In the genomic region with DNA sequence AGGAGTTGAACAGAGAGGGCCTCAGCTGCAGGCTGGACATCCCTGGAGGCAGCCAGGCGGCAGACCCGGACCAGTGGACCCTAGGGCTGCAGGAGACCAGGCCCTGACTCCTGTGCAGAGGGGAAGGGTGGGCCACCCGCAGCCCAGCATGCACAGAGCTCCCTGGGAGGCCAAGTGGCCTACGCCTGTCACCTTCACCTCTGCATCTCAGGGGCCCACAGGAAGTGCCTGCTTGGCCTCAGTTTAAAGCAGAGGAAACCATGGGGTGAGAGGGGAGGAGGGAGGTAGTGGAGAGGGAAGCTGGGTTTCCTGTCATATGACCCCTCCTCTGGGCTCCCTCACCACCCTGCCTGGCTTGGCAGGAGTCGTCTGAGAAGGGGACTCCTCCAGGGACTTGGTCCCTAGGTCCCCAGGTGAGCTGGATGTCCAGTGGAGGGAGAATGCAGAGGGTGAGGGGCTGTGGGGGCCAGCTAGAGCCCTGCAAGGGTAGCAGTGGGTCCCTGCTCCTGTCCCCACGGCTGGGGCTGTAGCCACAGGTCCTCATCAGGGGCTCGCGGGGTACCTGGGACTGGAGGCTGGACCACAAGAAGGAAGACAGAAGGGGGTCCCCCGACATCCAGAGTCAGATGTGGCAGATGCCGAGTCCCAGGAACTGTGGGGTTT, we compare ENCODE assay signal across 9 cellular contexts. TPM values are rescaled to one million over a fixed set of nuclear protein-coding genes. Genes with fewer than 3 reads are reported as not detected.
DNase-seq lines count a peak whose midpoint lies in the region; ATAC-seq and TF ChIP-seq lines count a peak whose summit lies in the region.
"Had no signal": no experiment of that assay in that cellular context is flagged by ENCODE, and none has a peak within 500 bp of the region (broad histone marks: within the 10 kb centered on the region; RNA-seq: fewer than 3 reads in every experiment).

A gene with protein sequence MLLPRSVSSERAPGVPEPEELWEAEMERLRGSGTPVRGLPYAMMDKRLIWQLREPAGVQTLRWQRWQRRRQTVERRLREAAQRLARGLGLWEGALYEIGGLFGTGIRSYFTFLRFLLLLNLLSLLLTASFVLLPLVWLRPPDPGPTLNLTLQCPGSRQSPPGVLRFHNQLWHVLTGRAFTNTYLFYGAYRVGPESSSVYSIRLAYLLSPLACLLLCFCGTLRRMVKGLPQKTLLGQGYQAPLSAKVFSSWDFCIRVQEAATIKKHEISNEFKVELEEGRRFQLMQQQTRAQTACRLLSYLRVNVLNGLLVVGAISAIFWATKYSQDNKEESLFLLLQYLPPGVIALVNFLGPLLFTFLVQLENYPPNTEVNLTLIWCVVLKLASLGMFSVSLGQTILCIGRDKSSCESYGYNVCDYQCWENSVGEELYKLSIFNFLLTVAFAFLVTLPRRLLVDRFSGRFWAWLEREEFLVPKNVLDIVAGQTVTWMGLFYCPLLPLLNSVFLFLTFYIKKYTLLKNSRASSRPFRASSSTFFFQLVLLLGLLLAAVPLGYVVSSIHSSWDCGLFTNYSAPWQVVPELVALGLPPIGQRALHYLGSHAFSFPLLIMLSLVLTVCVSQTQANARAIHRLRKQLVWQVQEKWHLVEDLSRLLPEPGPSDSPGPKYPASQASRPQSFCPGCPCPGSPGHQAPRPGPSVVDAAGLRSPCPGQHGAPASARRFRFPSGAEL (plus strand): TSS at position 333 of the 663 bp plus-strand sequence. CDS start 818 bp downstream, outside the sequence.

- no peaks in the 10 kb centered on the region for H3K9me3 Mint-ChIP-seq in immature natural killer cell

- H3K27ac ChIP-seq in stomach = peak within 1 kb of the TSS; percentile 18 to 91 (median 83)

- peak within 1 kb of the TSS; percentile 37 to 56 (median 44) for H3K4me3 ChIP-seq in stomach

- 51 to 78% (median 75%) methylated on average over 3 to 10 of the region's 10 CpGs for WGBS in stomach, 5 donors

- no peaks in the 10 kb centered on the region for H3K9me3 ChIP-seq in stomach

- peaks cover 61 to 90% (median 76%) of the 10 kb centered on the region in 4 donors for H3K4me1 ChIP-seq in stomach

- TF ChIP-seq EP300 in stomach (IDR thresholded peaks at IDR 0.05) = no peak

- TF ChIP-seq POLR2A in stomach (IDR thresholded peaks at IDR 0.05) = no peak

- peak; percentile 22 for ATAC-seq in GM18909 (IDR thresholded peaks at IDR 0.05; ENCODE audit: poor library complexity, unreplicated experiment)
- ATAC-seq in HG03442 (IDR thresholded peaks at IDR 0.05; ENCODE audit: unreplicated experiment) = no peak
- ATAC-seq in GM18520 (IDR thresholded peaks at IDR 0.05; ENCODE audit: unreplicated experiment) = no peak

- DNase-seq in NOMO-1 treated with dmso at 0.1 percent for 144 hours (lab: John Stamatoyannopoulos, UW; ENCODE audit: unreplicated experiment) = peak; percentile 88
- peak; percentile 55 to 67 for DNase-seq in activated T-helper 1 cell treated with anti-CD3 and anti-CD28 coated beads, Interleukin-2, amount 50 U/mL, for 16 hours (ENCODE audit: low read depth in 1 of 2, low spot score in 1 of 2)
- peak; percentile 90 to 91 (median 90) for DNase-seq in immature natural killer cell
- DNase-seq in stomach = peak; percentile 51
- no peak for DNase-seq in AG08395 (ENCODE audit: low spot score)

- H3K27me3 ChIP-seq in stomach = peaks cover 0 to 45% (median 5%) of the 10 kb centered on the region in 3 donors

- H3K36me3 Mint-ChIP-seq in immature natural killer cell = peaks cover 12 to 18% (median 15%) of the 10 kb centered on the region in 3 donors

- H3K27me3 Mint-ChIP-seq in immature natural killer cell (ENCODE audit: low read depth in 3 of 3) = peaks cover 20 to 36% (median 22%) of the 10 kb centered on the region in 3 donors

- peak within 1 kb of the TSS; percentile 91 to 98 (median 97) for H3K4me3 Mint-ChIP-seq in immature natural killer cell

- H3K27ac Mint-ChIP-seq in immature natural killer cell = peak within 1 kb of the TSS; percentile 81 to 98 (median 96)

- TF ChIP-seq CTCF in stomach (IDR thresholded peaks at IDR 0.05) = no peak

- H3K36me3 ChIP-seq in stomach = peaks cover 0 to 15% (median 0%) of the 10 kb centered on the region in 4 donors

- intact Hi-C loops in stomach (cut with DNase I; ENCODE audit: low total_unique reads) = no loop called here

- peaks cover 58 to 60% of the 10 kb centered on the region in 2 donors for H3K4me1 Mint-ChIP-seq in immature natural killer cell

RNA-seq across cellular contexts. Expression of the gene that starts here (rescaled TPM):
- polyA plus RNA-seq in immature natural killer cell = 100 to 1,000 TPM in 1 of 3 donors, 10 to 100 TPM in 2; 55.2 to 170 (median 58.2) TPM
- total RNA-seq in stomach = 10 to 100 TPM in 2 of 5 donors, 1 to 10 TPM in 3; 4.1 to 19.8 (median 7.8) TPM
- polyA plus RNA-seq in stomach = 1 to 10 TPM; 1.6 to 3.3 (median 2.4) TPM
- total RNA-seq: RPMI7951 had no signal

Comparison
In these comparisons a context has a peak if more than half of its experiments do, and no peak if none do; other contexts are left out.
1. RNA of the gene that starts here (polyA plus RNA-seq): 55.2 to 170 TPM in immature natural killer cell; 1.6 to 3.3 TPM in stomach; every median in the first group is over 10 times any median in the second.